19 cellular contexts compared by ENCODE assay signal in genomic region chr22:46303347-46303965, GRCh38. TPM values are rescaled to one million over a fixed set of nuclear protein-coding genes. Genes with fewer than 3 reads are reported as not detected.
DNase-seq lines count a peak whose midpoint lies in the region; ATAC-seq and TF ChIP-seq lines count a peak whose summit lies in the region.
"Had no signal": no experiment of that assay in that cellular context is flagged by ENCODE, and none has a peak within 500 bp of the region (broad histone marks: within the 10 kb centered on the region; RNA-seq: fewer than 3 reads in every experiment).

No MANE protein-coding gene starts in this region.

- peak; percentile 76 for ATAC-seq in SK-N-SH treated with all-trans-retinoic acid at 6 μM for 48 hours
- ATAC-seq in T-helper 17 cell, result no peak
- no peak for ATAC-seq in activated T-cell treated with anti-CD3 and anti-CD28 coated beads, Interleukin-2, amount 50 U/mL, for 4 hours

- POLR2A ChIA-PET in MCF 10A (lab: Yijun Ruan, JAX), result no interaction called here

- H3K9me3 ChIP-seq in breast epithelium (no peaks in the 10 kb centered on the region), T-helper 17 cell (ENCODE audit: control insufficient read depth, low read length, poor library complexity, severe bottlenecking) (no peaks in the 10 kb centered on the region)
- H3K9me3 ChIP-seq: esophagus squamous epithelium had no signal

- no peak overlapping the region for H3K27ac ChIP-seq in breast epithelium
- H3K27ac ChIP-seq: esophagus squamous epithelium, hepatocyte, SK-N-MC had no signal

- CTCF ChIA-PET in MCF 10A (lab: Yijun Ruan, JAX), result interaction anchor here (0.7 to 1.5 kb wide), 6 partner anchors 10 to 319 kb away, joined by 3 to 16 read pairs (median 3); no protein-coding TSS in a partner anchor

- no peak for TF ChIP-seq CTCF in MCF 10A (IDR thresholded peaks at IDR 0.05; ENCODE audit: unreplicated experiment)
- no peak for TF ChIP-seq CTCF in breast epithelium (IDR thresholded peaks at IDR 0.05)
- no peak for TF ChIP-seq CTCF in fibroblast of mammary gland (conservative IDR thresholded peaks at IDR 0.05; ENCODE audit: control insufficient read depth, insufficient read depth, low read depth, low read length)

- H3K4me3 ChIP-seq in breast epithelium, result no peak overlapping the region
- no peak overlapping the region for H3K4me3 ChIP-seq in fibroblast of mammary gland (ENCODE audit: control insufficient read depth, low read depth, low read length)
- H3K4me3 ChIP-seq: esophagus squamous epithelium, hepatocyte, SK-N-MC had no signal

- intact Hi-C loops in MCF 10A (cut with micrococcal nuclease) (no loop called here), breast epithelium (cut with DNase I; ENCODE audit: low total_unique reads) (no loop called here)

- H3K4me1 Mint-ChIP-seq in MCF 10A (ENCODE audit: insufficient read depth, unreplicated experiment) (peaks cover 21% of the 10 kb centered on the region), T-helper 17 cell (peaks cover 7% of the 10 kb centered on the region)
- no peaks in the 10 kb centered on the region for H3K4me1 Mint-ChIP-seq in activated T-cell treated with anti-CD3 and anti-CD28 coated beads, Interleukin-2, amount 50 U/mL, for 4 hours (ENCODE audit: low read depth)

- no peaks in the 10 kb centered on the region for H3K4me1 ChIP-seq in breast epithelium

- no peak for TF ChIP-seq POLR2A in breast epithelium (IDR thresholded peaks at IDR 0.05)

- BruUV-seq in MCF 10A (replicated peaks; lab: Mats Ljungman, UMichigan), result no TSS peak

- no peaks in the 10 kb centered on the region for H3K36me3 ChIP-seq in breast epithelium
- H3K36me3 ChIP-seq: esophagus squamous epithelium had no signal

- DNase-seq in MCF 10A (ENCODE audit: unreplicated experiment) (peak; percentile 9), breast epithelium (ENCODE audit: low spot score in 2 of 2) (no peak), fibroblast of mammary gland (ENCODE audit: low read depth) (peak; percentile 43), Ammon's horn (ENCODE audit: low spot score) (no peak), T-helper 17 cell (no peak), NCI-H2227 treated with DMSO at 0.1 percent for 48 hours (lab: John Stamatoyannopoulos, UW) (no peak)
- no peak for DNase-seq in activated T-cell treated with anti-CD3 and anti-CD28 coated beads, Interleukin-2, amount 50 U/mL, for 4 hours
- DNase-seq: activated gamma-delta T cell, AML-193, esophagus squamous epithelium, HCEC 1CT, NCI-H187, NCI-H524, OCI-M1, retina had no signal

- H3K27me3 Mint-ChIP-seq in MCF 10A (ENCODE audit: insufficient read depth, unreplicated experiment) (no peaks in the 10 kb centered on the region), T-helper 17 cell (peaks cover 11% of the 10 kb centered on the region)
- peaks cover 7% of the 10 kb centered on the region for H3K27me3 Mint-ChIP-seq in activated T-cell treated with anti-CD3 and anti-CD28 coated beads, Interleukin-2, amount 50 U/mL, for 4 hours (ENCODE audit: low read depth)
- H3K27me3 Mint-ChIP-seq: dendritic cell treated with granulocyte-macrophage colony-stimulating factor and Interleukin-4, amounts not matched to agents 40 ng/mL and 50 ng/mL, for 4 days had no signal

- H3K9me3 Mint-ChIP-seq in MCF 10A (ENCODE audit: unreplicated experiment), result no peaks in the 10 kb centered on the region
- H3K9me3 Mint-ChIP-seq in activated T-cell treated with anti-CD3 and anti-CD28 coated beads, Interleukin-2, amount 50 U/mL, for 4 hours, result no peaks in the 10 kb centered on the region
- H3K9me3 Mint-ChIP-seq: dendritic cell treated with granulocyte-macrophage colony-stimulating factor and Interleukin-4, amounts not matched to agents 40 ng/mL and 50 ng/mL, for 4 days had no signal

- H3K36me3 Mint-ChIP-seq in MCF 10A (ENCODE audit: insufficient read depth, unreplicated experiment), result peaks cover 36% of the 10 kb centered on the region
- H3K36me3 Mint-ChIP-seq in T-helper 17 cell (ENCODE audit: low read depth), result no peaks in the 10 kb centered on the region
- no peaks in the 10 kb centered on the region for H3K36me3 Mint-ChIP-seq in activated T-cell treated with anti-CD3 and anti-CD28 coated beads, Interleukin-2, amount 50 U/mL, for 4 hours (ENCODE audit: insufficient read depth)

- H3K27ac Mint-ChIP-seq in MCF 10A (ENCODE audit: low read depth, unreplicated experiment) (peak overlapping the region; percentile 82), T-helper 17 cell (no peak overlapping the region)
- H3K27ac Mint-ChIP-seq: dendritic cell treated with granulocyte-macrophage colony-stimulating factor and Interleukin-4, amounts not matched to agents 40 ng/mL and 50 ng/mL, for 4 days had no signal

- no peak overlapping the region for H3K4me3 Mint-ChIP-seq in MCF 10A (ENCODE audit: unreplicated experiment)
- H3K4me3 Mint-ChIP-seq in T-helper 17 cell, result no peak overlapping the region
- no peak overlapping the region for H3K4me3 Mint-ChIP-seq in activated T-cell treated with anti-CD3 and anti-CD28 coated beads, Interleukin-2, amount 50 U/mL, for 4 hours
- H3K4me3 Mint-ChIP-seq: dendritic cell treated with granulocyte-macrophage colony-stimulating factor and Interleukin-4, amounts not matched to agents 40 ng/mL and 50 ng/mL, for 4 days had no signal

- no peaks in the 10 kb centered on the region for H3K27me3 ChIP-seq in breast epithelium
- H3K27me3 ChIP-seq: esophagus squamous epithelium, hepatocyte had no signal

TF ChIP-seq in SK-N-SH treated with all-trans-retinoic acid at 6 μM for 48 hours, 23 proteins besides CTCF, POLR2A, EP300 and RAD21:
- TF ChIP-seq RARB (CRISPR knock-in tag; IDR thresholded peaks at IDR 0.05) (no peak), ZC3H10 (CRISPR knock-in tag; IDR thresholded peaks at IDR 0.05) (no peak), ZNF8 (CRISPR knock-in tag; IDR thresholded peaks at IDR 0.05) (no peak), ZFP3 (CRISPR knock-in tag; IDR thresholded peaks at IDR 0.05) (no peak), PATZ1 (CRISPR knock-in tag; IDR thresholded peaks at IDR 0.05; ENCODE audit: borderline replicate concordance) (no peak)

RNA-seq across cellular contexts. Expression of gene GTSE1, which starts 6.8 kb away (rescaled TPM):
- total RNA-seq in MCF 10A (2022) (12.7 and 19.9 TPM in 2 replicates), breast epithelium (under 1 TPM in 2 of 3 donors, not detected in 1; 0.29 to 0.48 TPM), T-helper 17 cell (under 1 TPM; 0.25 to 0.57 TPM)
- 1 to 10 TPM; 2.2 to 3.7 (median 2.7) TPM for total RNA-seq in activated T-cell treated with anti-CD3 and anti-CD28 coated beads, Interleukin-2, amount 50 U/mL, for 4 hours

RNA-seq across cellular contexts. Expression of gene TRMU, which starts 32.1 kb away (rescaled TPM):
- total RNA-seq in MCF 10A (2022) (46.6 and 48.7 TPM in 2 replicates), breast epithelium (10 to 100 TPM; 25.4 to 40.6 (median 37.6) TPM), T-helper 17 cell (10 to 100 TPM; 47.5 to 54.8 TPM)
- 10 to 100 TPM; 62.5 to 69.0 (median 66.6) TPM for total RNA-seq in activated T-cell treated with anti-CD3 and anti-CD28 coated beads, Interleukin-2, amount 50 U/mL, for 4 hours

RNA-seq across cellular contexts. Expression of gene TTC38, which starts 35.6 kb away (rescaled TPM):
- 16.7 and 17.8 TPM in 2 replicates for total RNA-seq in MCF 10A (2022)
- 100 to 1,000 TPM in 1 of 3 donors, 10 to 100 TPM in 2; 55.6 to 115 (median 82.3) TPM for total RNA-seq in breast epithelium
- total RNA-seq in T-helper 17 cell, result 1 to 10 TPM; 4.3 to 7.1 TPM
- 1 to 10 TPM; 5.5 to 6.0 (median 6.0) TPM for total RNA-seq in activated T-cell treated with anti-CD3 and anti-CD28 coated beads, Interleukin-2, amount 50 U/mL, for 4 hours

RNA-seq across cellular contexts. Expression of gene PKDREJ, which starts 40.3 kb away (rescaled TPM):
- not detected in 2 replicates for total RNA-seq in MCF 10A (2022)
- under 1 TPM in 1 of 3 donors, not detected in 2; 0.16 TPM for total RNA-seq in breast epithelium
- total RNA-seq in T-helper 17 cell, result not detected
- total RNA-seq in activated T-cell treated with anti-CD3 and anti-CD28 coated beads, Interleukin-2, amount 50 U/mL, for 4 hours, result not detected
- total RNA-seq: hepatocyte had no signal

RNA-seq across cellular contexts. Expression of gene CDPF1, which starts 53.4 kb away (rescaled TPM):
- 6.3 and 9.0 TPM in 2 replicates for total RNA-seq in MCF 10A (2022)
- total RNA-seq in breast epithelium, result 10 to 100 TPM in 2 of 3 donors, 1 to 10 TPM in 1; 7.5 to 16.6 (median 13.3) TPM
- 1 to 10 TPM; 3.5 to 4.3 TPM for total RNA-seq in T-helper 17 cell
- 10 to 100 TPM in 1 of 3 donors, 1 to 10 TPM in 2; 5.8 to 10.6 (median 8.9) TPM for total RNA-seq in activated T-cell treated with anti-CD3 and anti-CD28 coated beads, Interleukin-2, amount 50 U/mL, for 4 hours

Comparison
In these comparisons a context has a peak if more than half of its experiments do, and no peak if none do; other contexts are left out.
1. DNase-seq: peak in MCF 10A (single experiment) and fibroblast of mammary gland (single experiment); none in breast epithelium (0 of 2), Ammon's horn (single experiment), T-helper 17 cell (0 of 3), NCI-H2227 treated with DMSO at 0.1 percent for 48 hours (single experiment) and activated T-cell treated with anti-CD3 and anti-CD28 coated beads, Interleukin-2, amount 50 U/mL, for 4 hours (single experiment).